Comparison of ENCODE assay signal across 18 cellular contexts in the genomic region with DNA sequence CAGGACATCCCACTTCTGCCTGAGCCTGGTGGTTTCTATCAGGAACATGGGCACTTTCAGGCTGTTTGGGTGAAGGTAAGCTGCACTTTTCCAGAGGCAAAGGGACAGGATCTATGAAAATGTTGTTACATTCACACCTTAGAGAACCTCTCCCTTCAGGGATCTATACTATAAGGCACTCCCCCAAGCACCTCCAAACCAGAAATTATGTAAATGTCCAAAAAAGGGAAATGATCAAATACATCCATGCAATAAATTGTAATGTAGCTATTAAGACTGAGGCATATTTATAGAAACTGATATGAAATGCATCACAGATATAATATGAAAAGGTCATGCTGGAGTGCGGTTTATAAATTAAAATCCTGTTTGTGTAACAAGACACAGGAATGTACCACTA.
"Had no signal": no experiment of that assay in that cellular context is flagged by ENCODE, and none has a peak within 500 bp of the region (broad histone marks: within the 10 kb centered on the region; RNA-seq: fewer than 3 reads in every experiment).

No MANE protein-coding gene starts in this region.

- H3K9me3 ChIP-seq: left ventricle myocardium inferior, neutrophil, right atrium auricular region, testis, transverse colon had no signal

- H3K79me2 ChIP-seq: hepatocyte had no signal

- H3K27me3 ChIP-seq: dorsolateral prefrontal cortex, hepatocyte, neutrophil, right atrium auricular region, testis, transverse colon had no signal

- H3K4me3 Mint-ChIP-seq: naive thymus-derived CD8-positive, alpha-beta T cell; stimulated activated naive CD8-positive, alpha-beta T cell treated with anti-CD3 and anti-CD28 coated beads, Interleukin-15, amount 100 ng/mL, for 72 hours had no signal

- H3K9me3 Mint-ChIP-seq: naive thymus-derived CD8-positive, alpha-beta T cell; stimulated activated naive CD8-positive, alpha-beta T cell treated with anti-CD3 and anti-CD28 coated beads, Interleukin-15, amount 100 ng/mL, for 72 hours had no signal

- H3K4me3 ChIP-seq: dorsolateral prefrontal cortex, hepatocyte, left ventricle myocardium inferior, lung, right atrium auricular region, smooth muscle cell, testis, transverse colon had no signal

- H3K4me1 Mint-ChIP-seq: naive thymus-derived CD8-positive, alpha-beta T cell; stimulated activated naive CD8-positive, alpha-beta T cell treated with anti-CD3 and anti-CD28 coated beads, Interleukin-15, amount 100 ng/mL, for 72 hours had no signal

- H3K27me3 Mint-ChIP-seq: naive thymus-derived CD8-positive, alpha-beta T cell; stimulated activated naive CD8-positive, alpha-beta T cell treated with anti-CD3 and anti-CD28 coated beads, Interleukin-15, amount 100 ng/mL, for 72 hours had no signal

- H3K4me2 ChIP-seq: hepatocyte, smooth muscle cell had no signal

- ATAC-seq: left cardiac atrium; naive thymus-derived CD8-positive, alpha-beta T cell; stimulated activated naive CD8-positive, alpha-beta T cell treated with anti-CD3 and anti-CD28 coated beads, Interleukin-15, amount 100 ng/mL, for 72 hours had no signal

- H3K4me1 ChIP-seq: left ventricle myocardium inferior, right atrium auricular region, testis, transverse colon had no signal

- H3K27ac ChIP-seq: dorsolateral prefrontal cortex, hepatocyte, left ventricle myocardium inferior, neutrophil, right atrium auricular region, testis, transverse colon had no signal

- DNase-seq: cortex of kidney; dorsolateral prefrontal cortex; effector CD8-positive, alpha-beta T cell; foreskin melanocyte; head of caudate nucleus; kidney; left cardiac atrium; left ventricle myocardium inferior; naive thymus-derived CD8-positive, alpha-beta T cell; stimulated activated CD4-positive, alpha-beta T cell treated with anti-CD3 and anti-CD28 coated beads, Interleukin-2, amount 100 ng/mL, for 48 hours; stimulated activated naive CD8-positive, alpha-beta T cell treated with anti-CD3 and anti-CD28 coated beads, Interleukin-15, amount 100 ng/mL, for 72 hours; testis; transverse colon had no signal
